In genomic region chr5:56012281-56012963, GRCh38 we compare ENCODE assay signal across 9 cellular contexts. TPM values are rescaled to one million over a fixed set of nuclear protein-coding genes. Genes with fewer than 3 reads are reported as not detected.
DNase-seq lines count a peak whose midpoint lies in the region; ATAC-seq, FAIRE-seq and TF ChIP-seq lines count a peak whose summit lies in the region.
"Had no signal": no experiment of that assay in that cellular context is flagged by ENCODE, and none has a peak within 500 bp of the region (broad histone marks: within the 10 kb centered on the region; RNA-seq: fewer than 3 reads in every experiment).

No MANE protein-coding gene starts in this region.

- H3K27ac ChIP-seq in BLaER1 treated with 17β-estradiol and CSF1 and Interleukin-3, amounts not matched to agents 10 nM and 100 nM, result peak overlapping the region in 5 of 11 experiments; percentile 1 to 69 (median 18); a peak in 5 of 22 replicates
- H3K27ac ChIP-seq in foreskin keratinocyte (peak overlapping the region; percentile 37), upper lobe of right lung (peak overlapping the region; percentile 13)

- FAIRE-seq in H54 (lab: Jason Lieb, UNC), result peak; percentile 23
- FAIRE-seq in urothelium cell line (lab: Jason Lieb, UNC), result no peak

- peak overlapping the region in 2 of 11 experiments; percentile 27 to 40; a peak in 2 of 22 replicates for H3K9ac ChIP-seq in BLaER1 treated with 17β-estradiol and CSF1 and Interleukin-3, amounts not matched to agents 10 nM and 100 nM

- no peak for TF ChIP-seq POLR2A in H54 (IDR thresholded peaks at IDR 0.05; ENCODE audit: low read depth, low read length)

- H3K4me2 ChIP-seq in BLaER1 treated with 17β-estradiol and CSF1 and Interleukin-3, amounts not matched to agents 10 nM and 100 nM, result peak overlapping the region in 6 of 11 experiments; percentile 4 to 61 (median 50); a peak in 10 of 22 replicates

- TF ChIP-seq CTCF in WI38 (IDR thresholded peaks at IDR 0.05; ENCODE audit: low read depth, low read length), result no peak
- no peak for TF ChIP-seq CTCF in foreskin keratinocyte (conservative IDR thresholded peaks at IDR 0.05)
- TF ChIP-seq CTCF in upper lobe of right lung (IDR thresholded peaks at IDR 0.05), result no peak

- peaks cover 0 to 26% (median 9%) of the 10 kb centered on the region in 10 experiments; a peak in 11 of 20 replicates for H3K4me1 ChIP-seq in BLaER1 treated with 17β-estradiol and CSF1 and Interleukin-3, amounts not matched to agents 10 nM and 100 nM
- peaks cover 4% of the 10 kb centered on the region for H3K4me1 ChIP-seq in foreskin keratinocyte
- H3K4me1 ChIP-seq in upper lobe of right lung, result peaks cover 13% of the 10 kb centered on the region

- intact Hi-C loops in upper lobe of right lung (cut with DNase I), result no loop called here

- ATAC-seq in foreskin keratinocyte (peak; percentile 87), upper lobe of right lung (peak; percentile 55)

- no peaks in the 10 kb centered on the region for H3K27me3 ChIP-seq in BLaER1 treated with 17β-estradiol and CSF1 and Interleukin-3, amounts not matched to agents 10 nM and 100 nM
- H3K27me3 ChIP-seq in foreskin keratinocyte, result no peaks in the 10 kb centered on the region
- H3K27me3 ChIP-seq in upper lobe of right lung, result no peaks in the 10 kb centered on the region
- H3K27me3 ChIP-seq: adrenal gland had no signal

- H4K20me1 ChIP-seq in BLaER1 treated with 17β-estradiol and CSF1 and Interleukin-3, amounts not matched to agents 10 nM and 100 nM, result no peaks in the 10 kb centered on the region

- H3K9me3 ChIP-seq in BLaER1 treated with 17β-estradiol and CSF1 and Interleukin-3, amounts not matched to agents 10 nM and 100 nM (replicated peaks in 1 of 11), result peaks cover 11 to 36% (median 20%) of the 10 kb centered on the region in 11 experiments
- H3K9me3 ChIP-seq in upper lobe of right lung, result no peaks in the 10 kb centered on the region
- H3K9me3 ChIP-seq: adrenal gland had no signal

- no peak overlapping the region for H3K4me3 ChIP-seq in BLaER1 treated with 17β-estradiol and CSF1 and Interleukin-3, amounts not matched to agents 10 nM and 100 nM
- H3K4me3 ChIP-seq in WI38 (ENCODE audit: low read depth, low read length), result 0 out of 2 replicates have a peak overlapping the region, but pooled peaks have one; percentile 10
- no peak overlapping the region for H3K4me3 ChIP-seq in upper lobe of right lung
- H3K4me3 ChIP-seq: adrenal gland had no signal

- DNase-seq in H54 (ENCODE audit: insufficient read length, low spot score) (no peak), foreskin keratinocyte (peak; percentile 31 to 67), upper lobe of right lung (no peak), cerebellar cortex (ENCODE audit: low spot score) (no peak), urothelium cell line (ENCODE audit: low spot score) (no peak), cerebellum (ENCODE audit: low spot score) (no peak)

- H3K36me3 ChIP-seq in BLaER1 treated with 17β-estradiol and CSF1 and Interleukin-3, amounts not matched to agents 10 nM and 100 nM, result no peaks in the 10 kb centered on the region
- H3K36me3 ChIP-seq in upper lobe of right lung, result no peaks in the 10 kb centered on the region
- H3K36me3 ChIP-seq: adrenal gland had no signal

RNA-seq across cellular contexts. Expression of gene IL6ST, which starts 17.7 kb away (rescaled TPM):
- total RNA-seq in foreskin keratinocyte (78.4 and 86.4 TPM in 2 replicates), upper lobe of right lung (435 TPM), cerebellum (69.0 TPM)
- 8.3 and 9.6 TPM in 2 replicates for polyA plus RNA-seq in foreskin keratinocyte

Comparison
In these comparisons a context has a peak if more than half of its experiments do, and no peak if none do; other contexts are left out.
1. DNase-seq: peak in foreskin keratinocyte (2 of 2); none in H54 (single experiment), upper lobe of right lung (single experiment), cerebellar cortex (single experiment), urothelium cell line (single experiment) and cerebellum (single experiment).